In the genomic region with DNA sequence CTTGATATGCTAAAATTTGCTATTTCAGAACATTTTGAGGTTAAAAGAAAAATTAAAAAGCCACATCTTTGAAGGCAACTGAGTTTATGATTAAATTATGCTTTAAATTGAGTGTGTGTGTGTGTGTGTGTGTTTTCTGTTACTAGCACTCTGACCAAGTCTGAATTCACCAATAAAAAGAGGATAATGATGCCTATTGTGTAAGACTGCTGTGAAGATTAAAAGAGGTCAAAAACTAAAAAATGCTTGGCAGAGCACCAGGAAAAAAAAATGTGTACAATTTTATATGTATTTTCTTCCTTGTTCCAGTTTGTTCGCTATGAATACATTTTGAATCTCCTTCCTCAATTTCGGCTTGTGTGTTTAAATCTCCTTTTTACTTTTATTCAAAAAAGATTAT, we compare ENCODE assay signal across 16 cellular contexts.
"Had no signal": no experiment of that assay in that cellular context is flagged by ENCODE, and none has a peak within 500 bp of the region (broad histone marks: within the 10 kb centered on the region; RNA-seq: fewer than 3 reads in every experiment).

No MANE protein-coding gene starts in this region.

- H3K27me3 ChIP-seq: breast epithelium, esophagus muscularis mucosa, gastroesophageal sphincter, hepatocyte, right lobe of liver, upper lobe of left lung had no signal

- H3K4me2 ChIP-seq: hepatocyte had no signal

- H3K9me3 ChIP-seq: breast epithelium, esophagus muscularis mucosa, gastroesophageal sphincter, right lobe of liver, upper lobe of left lung had no signal

- H3K27ac ChIP-seq: breast epithelium, esophagus muscularis mucosa, gastroesophageal sphincter, hepatocyte, right lobe of liver, upper lobe of left lung had no signal

- H2AFZ ChIP-seq: hepatocyte had no signal

- H3K4me1 ChIP-seq: breast epithelium, esophagus muscularis mucosa, gastroesophageal sphincter, right lobe of liver, upper lobe of left lung had no signal

- H3K79me2 ChIP-seq: hepatocyte had no signal

- H3K4me3 ChIP-seq: breast epithelium, esophagus muscularis mucosa, gastroesophageal sphincter, hepatocyte, lung, right lobe of liver, upper lobe of left lung had no signal

- DNase-seq: activated effector memory CD4-positive, alpha-beta T cell treated with Interleukin-2 at 50 U/mL for 16 hours; activated T-cell treated with anti-CD3 and anti-CD28 coated beads, Interleukin-2, amount 50 U/mL, for 1 hour; anterior cingulate cortex; left cardiac atrium; naive thymus-derived CD8-positive, alpha-beta T cell; nucleus accumbens; right lobe of liver; stimulated activated CD4-positive, alpha-beta T cell treated with anti-CD3 and anti-CD28 coated beads, Interleukin-12 subunit alpha, Interleukin-12 subunit beta, amount 100 ng/mL, for 4 hours; stimulated activated CD4-positive, alpha-beta T cell treated with anti-CD3 and anti-CD28 coated beads, Interleukin-2, amount 100 ng/mL, for 48 hours; stimulated activated naive CD4-positive, alpha-beta T cell treated with Interleukin-2 at 50 U/mL for 16 hours; upper lobe of left lung had no signal

- H3K36me3 ChIP-seq: breast epithelium, esophagus muscularis mucosa, gastroesophageal sphincter, right lobe of liver, upper lobe of left lung had no signal
